In the genomic region with DNA sequence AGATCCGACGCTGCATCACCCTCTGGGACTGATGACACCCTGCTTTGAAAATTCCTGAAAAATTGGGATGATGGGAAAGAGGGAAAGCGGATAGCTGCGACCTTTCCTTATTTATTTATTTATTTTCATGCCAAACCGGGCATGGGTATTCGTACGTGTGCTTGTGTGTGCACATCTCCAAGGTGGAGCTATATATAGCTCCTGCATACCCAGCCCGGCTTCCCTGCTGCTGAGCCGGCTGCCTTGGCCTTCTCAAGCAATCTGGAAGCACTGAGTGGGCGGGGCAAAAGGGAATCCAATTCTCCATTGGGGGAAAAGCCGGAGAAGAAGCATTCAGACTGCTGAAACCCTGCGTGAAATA, we compare ENCODE assay signal across 10 cellular contexts. TPM values are rescaled to one million over a fixed set of nuclear protein-coding genes. Genes with fewer than 3 reads are reported as not detected.
A peak's percentile ranks its signal among the peaks of the same experiment; 100 is the strongest.
DNase-seq lines count a peak whose midpoint lies in the region; ATAC-seq, FAIRE-seq and TF ChIP-seq lines count a peak whose summit lies in the region.
"Had no signal": no experiment of that assay in that cellular context is flagged by ENCODE, and none has a peak within 500 bp of the region (broad histone marks: within the 10 kb centered on the region; RNA-seq: fewer than 3 reads in every experiment).

No MANE protein-coding gene starts in this region.

- H3K4me1 Mint-ChIP-seq in CD8-positive, alpha-beta T cell (ENCODE audit: low read depth), result no peaks in the 10 kb centered on the region

- no peak for FAIRE-seq in HTR-8/SVneo (lab: Jason Lieb, UNC)
- FAIRE-seq: GM12892 had no signal

- no peak for TF ChIP-seq POLR2A in body of pancreas (IDR thresholded peaks at IDR 0.05)

- H3K36me3 Mint-ChIP-seq in CD8-positive, alpha-beta T cell, result no peaks in the 10 kb centered on the region

- POLR2A ChIA-PET in CD8-positive, alpha-beta T cell (lab: Charles Lee), result no interaction called here

- H3K27me3 Mint-ChIP-seq in CD8-positive, alpha-beta T cell (ENCODE audit: low read depth), result peaks cover 18% of the 10 kb centered on the region

- H3K4me3 Mint-ChIP-seq in CD8-positive, alpha-beta T cell, result no peak overlapping the region
- H3K4me3 Mint-ChIP-seq: activated naive CD4-positive, alpha-beta T cell treated with anti-CD3 and anti-CD28 coated beads for 36 hours had no signal

- no peak overlapping the region for H3K27ac Mint-ChIP-seq in CD8-positive, alpha-beta T cell
- H3K27ac Mint-ChIP-seq: activated naive CD4-positive, alpha-beta T cell treated with anti-CD3 and anti-CD28 coated beads for 36 hours had no signal

- H3K9me3 ChIP-seq in body of pancreas (no peaks in the 10 kb centered on the region), left lung (no peaks in the 10 kb centered on the region)
- no peaks in the 10 kb centered on the region for H3K9me3 ChIP-seq in CD8-positive, alpha-beta T cell (ENCODE audit: low read length)

- CTCF ChIA-PET in CD8-positive, alpha-beta T cell (lab: Charles Lee), result no interaction called here

- H3K9me3 Mint-ChIP-seq in CD8-positive, alpha-beta T cell, result peaks cover 3% of the 10 kb centered on the region
- H3K9me3 Mint-ChIP-seq: activated naive CD4-positive, alpha-beta T cell treated with anti-CD3 and anti-CD28 coated beads for 36 hours had no signal

- DNase-seq in NCI-H1694 (lab: John Stamatoyannopoulos, UW) (peak; percentile 10), body of pancreas (peak; percentile 14 to 40 (median 21)), left lung (peak in 1 of 2 donors; percentile 34), HTR-8/SVneo (ENCODE audit: insufficient read length, low spot score) (no peak)
- DNase-seq in NK-92 treated with Interleukin-12 subunit alpha and Interleukin-12 subunit beta, amount 100 ng/mL, for 24 hours (lab: John Stamatoyannopoulos, UW), result no peak
- DNase-seq in CD8-positive, alpha-beta T cell, result no peak
- DNase-seq: activated naive CD4-positive, alpha-beta T cell treated with anti-CD3 and anti-CD28 coated beads for 36 hours had no signal

- intact Hi-C loops in body of pancreas (cut with DNase I) (no loop called here), left lung (cut with DNase I) (no loop called here)
- intact Hi-C loops in CD8-positive, alpha-beta T cell (cut with DNase I, micrococcal nuclease), result no loop called here

- H3K4me3 ChIP-seq in body of pancreas (peak overlapping the region in 1 of 2 donors; percentile 43), left lung (peak overlapping the region; percentile 45 to 54)
- no peak overlapping the region for H3K4me3 ChIP-seq in CD8-positive, alpha-beta T cell (ENCODE audit: low read depth, low read length)

- H3K27me3 ChIP-seq in body of pancreas (peaks cover 0 to 13% of the 10 kb centered on the region in 2 donors), left lung (peaks cover 5 to 50% of the 10 kb centered on the region in 2 donors)
- peaks cover 3% of the 10 kb centered on the region for H3K27me3 ChIP-seq in CD8-positive, alpha-beta T cell (ENCODE audit: insufficient read depth, low read length)

- WGBS in body of pancreas, 2 donors, result 7 to 18% methylated on average over 12 of the region's 12 CpGs

- TF ChIP-seq CTCF in body of pancreas (IDR thresholded peaks at IDR 0.05) (no peak), left lung (IDR thresholded peaks at IDR 0.05) (no peak)
- no peak for TF ChIP-seq CTCF in CD8-positive, alpha-beta T cell (IDR thresholded peaks at IDR 0.05)

- peaks cover 18% of the 10 kb centered on the region for H3K4me1 ChIP-seq in body of pancreas
- peaks cover 0 to 3% of the 10 kb centered on the region in 2 donors for H3K4me1 ChIP-seq in left lung
- no peaks in the 10 kb centered on the region for H3K4me1 ChIP-seq in CD8-positive, alpha-beta T cell (ENCODE audit: insufficient read depth, low read length)

- H3K27ac ChIP-seq in body of pancreas (no peak overlapping the region), left lung (no peak overlapping the region), temporal lobe (ENCODE audit: low read depth, low read length) (peak overlapping the region; percentile 68)
- no peak overlapping the region for H3K27ac ChIP-seq in CD8-positive, alpha-beta T cell (ENCODE audit: low read depth, low read length)

- ATAC-seq in body of pancreas, result peak; percentile 22
- peak; percentile 55 for ATAC-seq in left lung
- ATAC-seq in CD8-positive, alpha-beta T cell, result no peak
- no peak for ATAC-seq in GM19395 (IDR thresholded peaks at IDR 0.05; ENCODE audit: unreplicated experiment)

- H3K36me3 ChIP-seq in body of pancreas (replicated peaks in 1 of 2; ENCODE audit: insufficient read depth in 1 of 2, low read depth in 2 of 2), result no peaks in the 10 kb centered on the region
- no peaks in the 10 kb centered on the region for H3K36me3 ChIP-seq in left lung
- no peaks in the 10 kb centered on the region for H3K36me3 ChIP-seq in CD8-positive, alpha-beta T cell (ENCODE audit: insufficient read depth, low read length)

RNA-seq across cellular contexts. Expression of a gene that starts 1.2 kb away (rescaled TPM):
- total RNA-seq in body of pancreas, result 1 to 10 TPM; 1.3 to 3.1 TPM
- total RNA-seq in left lung, result 1 to 10 TPM; 2.7 to 7.2 TPM
- total RNA-seq in temporal lobe, result 376 TPM
- not detected for total RNA-seq in CD8-positive, alpha-beta T cell
- total RNA-seq: activated naive CD4-positive, alpha-beta T cell treated with anti-CD3 and anti-CD28 coated beads for 36 hours had no signal

Comparison
In these comparisons a context has a peak if more than half of its experiments do, and no peak if none do; other contexts are left out.
1. DNase-seq: peak in NCI-H1694 (single experiment) and body of pancreas (4 of 4); none in NK-92 treated with Interleukin-12 subunit alpha and Interleukin-12 subunit beta, amount 100 ng/mL, for 24 hours (single experiment), CD8-positive, alpha-beta T cell (0 of 7) and HTR-8/SVneo (single experiment).
2. ATAC-seq: peak in body of pancreas (single experiment) and left lung (single experiment); none in CD8-positive, alpha-beta T cell (single experiment) and GM19395 (single experiment).
3. RNA of a gene that starts 1.2 kb away (total RNA-seq): 376 TPM in temporal lobe (single experiment); 2.7 to 7.2 TPM in left lung, 1.3 to 3.1 TPM in body of pancreas and not detected in CD8-positive, alpha-beta T cell; every median in the first group is over 10 times any median in the second.